In the genomic region with DNA sequence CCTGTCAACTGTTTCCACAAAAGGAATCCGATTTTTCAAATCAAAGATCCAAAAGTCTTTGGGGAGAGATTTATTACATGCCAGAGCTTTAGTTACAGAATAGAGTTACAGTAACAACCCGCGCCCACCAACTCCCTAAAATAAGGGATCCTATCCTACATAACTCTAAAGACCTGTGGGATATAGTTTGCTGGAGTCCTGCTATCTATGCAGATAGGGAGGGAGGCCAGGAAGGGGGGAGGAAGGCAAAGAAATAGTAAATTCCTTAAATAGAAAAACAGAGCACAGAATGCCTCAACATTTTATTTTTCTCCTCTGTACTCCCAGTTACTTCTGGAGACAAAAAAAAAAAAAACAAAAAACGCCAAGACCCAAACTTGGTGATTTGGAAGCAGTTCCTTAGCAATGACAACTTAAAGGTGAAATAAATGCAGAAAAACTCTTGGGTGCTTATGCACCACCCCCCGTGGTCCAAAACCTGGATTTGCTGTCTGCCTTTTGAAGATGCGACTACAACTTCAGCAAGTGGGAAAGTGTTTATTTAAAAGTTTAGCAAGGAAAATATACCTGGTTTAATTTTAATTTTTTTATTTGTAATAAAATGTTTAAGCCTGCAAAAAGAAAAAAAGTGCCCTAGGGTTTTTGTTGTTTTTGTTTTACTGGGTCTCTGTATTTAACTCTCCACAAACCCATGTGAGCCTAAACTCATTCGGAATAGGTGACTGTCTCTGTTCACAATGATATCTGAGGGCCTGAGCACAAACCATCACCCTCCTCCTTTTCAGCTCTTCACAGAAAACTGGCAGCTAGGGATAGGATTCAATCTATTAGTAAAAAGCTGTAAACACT, we compare ENCODE assay signal across 1 cellular context.
TF ChIP-seq lines count a peak whose summit lies in the region.

No MANE protein-coding gene starts in this region.

TF ChIP-seq in IMR-90, 13 proteins besides CTCF, POLR2A, EP300 and RAD21:
- TF ChIP-seq CHD1 (IDR thresholded peaks at IDR 0.05; ENCODE audit: low read depth, low read length) (no peak), CEBPB (IDR thresholded peaks at IDR 0.05; ENCODE audit: low read depth, low read length) (no peak), BHLHE40 (IDR thresholded peaks at IDR 0.05; ENCODE audit: low read depth, low read length) (no peak), SMC3 (IDR thresholded peaks at IDR 0.05; ENCODE audit: low read depth, low read length) (no peak), NFE2L2 (IDR thresholded peaks at IDR 0.05; ENCODE audit: low read depth, low read length) (no peak), FOS (IDR thresholded peaks at IDR 0.05; ENCODE audit: low read depth, low read length) (no peak), MAZ (IDR thresholded peaks at IDR 0.05; ENCODE audit: borderline replicate concordance, low read depth, low read length) (no peak), RCOR1 (IDR thresholded peaks at IDR 0.05; ENCODE audit: insufficient replicate concordance, low read length) (no peak), RFX5 (IDR thresholded peaks at IDR 0.05; ENCODE audit: low read depth, low read length) (no peak)
- TF ChIP-seq, protein P1, sequence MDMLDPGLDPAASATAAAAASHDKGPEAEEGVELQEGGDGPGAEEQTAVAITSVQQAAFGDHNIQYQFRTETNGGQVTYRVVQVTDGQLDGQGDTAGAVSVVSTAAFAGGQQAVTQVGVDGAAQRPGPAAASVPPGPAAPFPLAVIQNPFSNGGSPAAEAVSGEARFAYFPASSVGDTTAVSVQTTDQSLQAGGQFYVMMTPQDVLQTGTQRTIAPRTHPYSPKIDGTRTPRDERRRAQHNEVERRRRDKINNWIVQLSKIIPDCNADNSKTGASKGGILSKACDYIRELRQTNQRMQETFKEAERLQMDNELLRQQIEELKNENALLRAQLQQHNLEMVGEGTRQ (IDR thresholded peaks at IDR 0.05; ENCODE audit: low read depth, low read length) = no peak
